In the genomic region with DNA sequence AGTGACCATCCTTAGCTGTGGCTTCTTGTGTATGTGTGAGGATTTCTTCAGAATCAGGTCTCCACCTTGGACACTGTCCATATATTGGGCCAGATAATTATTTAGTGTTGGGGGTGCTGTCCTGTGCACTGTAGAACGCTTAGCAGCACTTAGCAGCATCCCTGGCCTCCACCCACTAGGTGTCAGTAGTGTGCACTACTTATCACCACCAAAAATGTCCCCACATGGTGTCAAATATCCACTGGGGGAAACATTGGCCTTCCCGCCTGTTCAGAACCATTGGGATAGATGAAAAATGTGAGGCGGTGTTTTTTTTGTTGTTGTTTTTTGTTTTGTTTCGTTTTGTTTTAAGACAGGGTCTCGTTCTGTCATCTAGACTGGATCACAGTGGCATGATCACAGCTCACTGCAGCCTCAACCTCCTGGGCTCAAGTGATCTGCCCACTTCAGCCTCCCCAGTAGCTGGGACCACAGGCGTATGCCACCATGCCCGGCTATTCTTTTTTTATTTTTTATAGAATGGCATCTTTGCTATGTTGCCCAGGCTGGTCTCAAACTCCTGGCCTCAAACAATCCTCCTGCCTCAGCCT, we compare ENCODE assay signal across 8 cellular contexts.
DNase-seq lines count a peak whose midpoint lies in the region; ATAC-seq, FAIRE-seq and TF ChIP-seq lines count a peak whose summit lies in the region.

No MANE protein-coding gene starts in this region.

- ATAC-seq in HG02938 (IDR thresholded peaks at IDR 0.05; ENCODE audit: unreplicated experiment) (peak; percentile 82), gastroesophageal sphincter (no peak)

- FAIRE-seq in frontal cortex (lab: Jason Lieb, UNC): no peak

- H3K4me1 ChIP-seq in cardiac muscle cell (ENCODE audit: low read depth) (no peaks in the 10 kb centered on the region), right atrium auricular region (no peaks in the 10 kb centered on the region), gastroesophageal sphincter (no peaks in the 10 kb centered on the region)

- H3K27me3 ChIP-seq in cardiac muscle cell (no peaks in the 10 kb centered on the region), right atrium auricular region (no peaks in the 10 kb centered on the region), gastroesophageal sphincter (no peaks in the 10 kb centered on the region)

- H3K27ac ChIP-seq in cardiac muscle cell (no peak overlapping the region), right atrium auricular region (no peak overlapping the region), gastroesophageal sphincter (no peak overlapping the region)

- H3K36me3 ChIP-seq in cardiac muscle cell (no peaks in the 10 kb centered on the region), right atrium auricular region (no peaks in the 10 kb centered on the region), gastroesophageal sphincter (no peaks in the 10 kb centered on the region)

- DNase-seq in cardiac muscle cell (ENCODE audit: low read depth in 1 of 2, low spot score in 1 of 2) (no peak), right atrium auricular region (ENCODE audit: low spot score) (no peak), RPMI7951 (ENCODE audit: low read depth) (peak; percentile 25), fibroblast of the aortic adventitia (ENCODE audit: low read depth) (no peak), frontal cortex (ENCODE audit: low spot score in 2 of 2) (no peak), nucleus accumbens (lab: John Stamatoyannopoulos, UW) (no peak)

- 86 to 100% methylated on average over 6 to 7 of the region's 7 CpGs for WGBS in gastroesophageal sphincter (ENCODE audit: low coverage in 1 of 2), 2 donors

- H3K4me3 ChIP-seq in cardiac muscle cell (no peak overlapping the region), right atrium auricular region (no peak overlapping the region), fibroblast of the aortic adventitia (ENCODE audit: low read depth, low read length) (no peak overlapping the region), gastroesophageal sphincter (no peak overlapping the region)

- TF ChIP-seq EP300 in gastroesophageal sphincter (IDR thresholded peaks at IDR 0.05): no peak

- no peak for TF ChIP-seq POLR2A in gastroesophageal sphincter (IDR thresholded peaks at IDR 0.05)

- H3K9me3 ChIP-seq in cardiac muscle cell (ENCODE audit: low read depth) (no peaks in the 10 kb centered on the region), right atrium auricular region (no peaks in the 10 kb centered on the region), gastroesophageal sphincter (no peaks in the 10 kb centered on the region)

- TF ChIP-seq CTCF in cardiac muscle cell (IDR thresholded peaks at IDR 0.05; ENCODE audit: low read depth, low read length) (peak; percentile 29), right atrium auricular region (IDR thresholded peaks at IDR 0.05) (peak in 1 of 2 donors; percentile 34), fibroblast of the aortic adventitia (IDR thresholded peaks at IDR 0.05; ENCODE audit: insufficient read depth, low read length) (peak; percentile 25), gastroesophageal sphincter (IDR thresholded peaks at IDR 0.05) (no peak)

Comparison
In these comparisons a context has a peak if more than half of its experiments do, and no peak if none do; other contexts are left out.
1. CTCF ChIP-seq: peak in cardiac muscle cell (single experiment) and fibroblast of the aortic adventitia (single experiment); none in gastroesophageal sphincter (0 of 4).